14 cellular contexts compared by ENCODE assay signal in the genomic region with DNA sequence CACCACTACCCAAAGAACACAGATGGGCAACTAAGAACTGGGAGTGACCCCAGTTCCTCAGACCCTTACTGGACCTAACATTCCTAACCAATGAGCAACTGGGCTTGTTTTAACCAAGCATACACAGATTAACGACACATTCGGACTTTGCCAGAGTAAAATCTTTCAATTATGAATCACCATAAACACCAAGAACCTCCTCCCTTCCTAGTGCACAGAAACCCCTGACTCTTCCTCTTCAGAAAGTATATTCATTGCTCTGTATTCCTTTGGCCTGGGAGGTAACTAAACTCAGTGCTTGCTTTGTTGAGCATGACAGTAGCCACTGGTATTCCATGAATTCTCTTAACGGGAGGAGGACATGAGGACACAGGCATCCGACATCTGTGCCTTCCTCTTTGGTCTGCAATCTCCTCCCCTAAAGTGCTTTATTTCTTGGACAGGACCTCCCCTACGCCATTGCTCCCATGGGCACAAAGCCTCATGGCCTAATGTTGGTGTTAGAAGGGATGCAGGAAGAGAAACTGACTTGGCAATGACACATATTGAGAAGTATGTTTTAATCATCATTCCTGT. TPM values are rescaled to one million over a fixed set of nuclear protein-coding genes. Genes with fewer than 3 reads are reported as not detected.
A peak's percentile ranks its signal among the peaks of the same experiment; 100 is the strongest.
DNase-seq lines count a peak whose midpoint lies in the region; ATAC-seq and TF ChIP-seq lines count a peak whose summit lies in the region.
"Had no signal": no experiment of that assay in that cellular context is flagged by ENCODE, and none has a peak within 500 bp of the region (broad histone marks: within the 10 kb centered on the region; RNA-seq: fewer than 3 reads in every experiment).

No MANE protein-coding gene starts in this region.

- no peaks in the 10 kb centered on the region for H3K9me3 Mint-ChIP-seq in HFFc6

- peak overlapping the region; percentile 90 for H3K27ac Mint-ChIP-seq in HFFc6

- peaks cover 46% of the 10 kb centered on the region for H3K4me1 Mint-ChIP-seq in HFFc6 (ENCODE audit: low read depth)

- TF ChIP-seq CTCF in HFFc6 (IDR thresholded peaks at IDR 0.05) (no peak), astrocyte of the spinal cord (IDR thresholded peaks at IDR 0.05; ENCODE audit: low read depth, low read length) (no peak), uterus (IDR thresholded peaks at IDR 0.05) (no peak)

- DNase-seq in HFFc6 (peak; percentile 85), astrocyte of the spinal cord (ENCODE audit: low read depth, low spot score) (peak; percentile 91), iris pigment epithelial cell (ENCODE audit: low read depth) (peak; percentile 93), uterus (no peak), COLO829 (ENCODE audit: low spot score) (no peak), NCI-H345 treated with DMSO at 0.1 percent for 48 hours (lab: John Stamatoyannopoulos, UW; ENCODE audit: unreplicated experiment) (no peak)
- DNase-seq: activated T-cell treated with anti-CD3 and anti-CD28 coated beads, Interleukin-2, amount 50 U/mL, for 48 hours; MV-4-11; NCI-H446 treated with DMSO at 0.1 percent for 48 hours; psoas muscle; substantia nigra; WERI-Rb-1 had no signal

- intact Hi-C loops in uterus (cut with DNase I; ENCODE audit: low total_unique reads): no loop called here

- peak overlapping the region; percentile 57 for H3K4me3 Mint-ChIP-seq in HFFc6

- H3K4me3 ChIP-seq in astrocyte of the spinal cord (ENCODE audit: low read depth, low read length) (no peak overlapping the region), uterus (no peak overlapping the region)
- H3K4me3 ChIP-seq: psoas muscle had no signal

- H3K27me3 ChIP-seq in uterus: no peaks in the 10 kb centered on the region

- in situ Hi-C loops in astrocyte of the spinal cord (cut with HindIII; ENCODE audit: low sequenced_read_pairs): no loop called here

- no peak for TF ChIP-seq POLR2A in uterus (IDR thresholded peaks at IDR 0.05)

- peak overlapping the region; percentile 53 to 72 for H3K27ac ChIP-seq in uterus
- H3K27ac ChIP-seq: psoas muscle, WERI-Rb-1 had no signal

- no peaks in the 10 kb centered on the region for H3K36me3 ChIP-seq in uterus
- H3K36me3 ChIP-seq: WERI-Rb-1 had no signal

- peaks cover 4% of the 10 kb centered on the region; the same call in 1 of the 2 replicates for H3K36me3 Mint-ChIP-seq in HFFc6 (ENCODE audit: low read depth)

- no peaks in the 10 kb centered on the region for H3K9me3 ChIP-seq in uterus
- H3K9me3 ChIP-seq: psoas muscle had no signal

- no peak for ATAC-seq in HG02970 (IDR thresholded peaks at IDR 0.05; ENCODE audit: low FRiP score, unreplicated experiment)
- ATAC-seq: Right ventricle myocardium inferior had no signal

- H3K4me1 ChIP-seq in uterus: no peaks in the 10 kb centered on the region
- H3K4me1 ChIP-seq: psoas muscle had no signal

- no peaks in the 10 kb centered on the region; the same call in 1 of the 2 replicates for H3K27me3 Mint-ChIP-seq in HFFc6 (ENCODE audit: insufficient read depth)

RNA-seq across cellular contexts. Expression of a gene that starts 42.7 kb away (rescaled TPM):
- 1 to 10 TPM; 1.7 to 3.2 (median 2.0) TPM for total RNA-seq in HFFc6 (2021; fragmentation: NEBNext Ultra II Directional; extraction: Animal tissue kit (Norgen Biotek cat#: 25700))
- 10 to 100 TPM in 3 of 4 donors, 1 to 10 TPM in 1; 4.7 to 16.9 (median 11.9) TPM for total RNA-seq in uterus

Comparison
In these comparisons a context has a peak if more than half of its experiments do, and no peak if none do; other contexts are left out.
1. DNase-seq: peak in HFFc6 (single experiment), astrocyte of the spinal cord (single experiment) and iris pigment epithelial cell (single experiment); none in uterus (0 of 2), COLO829 (single experiment) and NCI-H345 treated with DMSO at 0.1 percent for 48 hours (single experiment).